In genomic region chr18:47929681-47930085, GRCh38 we compare ENCODE assay signal across 8 cellular contexts. TPM values are rescaled to one million over a fixed set of nuclear protein-coding genes. Genes with fewer than 3 reads are reported as not detected.
A peak's percentile ranks its signal among the peaks of the same experiment; 100 is the strongest.
DNase-seq lines count a peak whose midpoint lies in the region; ATAC-seq, FAIRE-seq and TF ChIP-seq lines count a peak whose summit lies in the region.

No MANE protein-coding gene starts in this region.

- no peaks in the 10 kb centered on the region for H3K9me3 ChIP-seq in endothelial cell of umbilical vein (replicated peaks; ENCODE audit: control insufficient read depth, insufficient read depth, low read length)

- peak overlapping the region; percentile 82 to 94 (median 88) for H3K4me3 Mint-ChIP-seq in naive thymus-derived CD8-positive, alpha-beta T cell

- H2AFZ ChIP-seq in endothelial cell of umbilical vein (ENCODE audit: low read depth, low read length), result peak overlapping the region; percentile 12

- H3K9ac ChIP-seq in endothelial cell of umbilical vein (replicated peaks; ENCODE audit: extremely low read depth, insufficient read depth, low read length), result peak overlapping the region; percentile 81

- no peak for TF ChIP-seq CTCF in endothelial cell of umbilical vein (IDR thresholded peaks at IDR 0.05; ENCODE audit: extremely low read depth in 1 of 2, insufficient read depth in 1 of 2, low read depth in 1 of 2, low read length in 2 of 2)
- TF ChIP-seq CTCF in GM13977 (IDR thresholded peaks at IDR 0.05; ENCODE audit: extremely low read depth, insufficient read depth, missing control alignments), result no peak

- FAIRE-seq in endothelial cell of umbilical vein (lab: Jason Lieb, UNC), result peak; percentile 62

- H3K27me3 ChIP-seq in endothelial cell of umbilical vein (ENCODE audit: control insufficient read depth in 2 of 2, insufficient read depth in 2 of 2, low read length in 2 of 2), result peaks cover 6 to 15% of the 10 kb centered on the region in 2 experiments

- peaks cover 40 to 60% (median 56%) of the 10 kb centered on the region in 4 donors for H3K4me1 Mint-ChIP-seq in naive thymus-derived CD8-positive, alpha-beta T cell

- no peaks in the 10 kb centered on the region for H3K9me1 ChIP-seq in endothelial cell of umbilical vein (replicated peaks; ENCODE audit: control insufficient read depth, extremely low read depth, insufficient read depth, low read length)

- dilution Hi-C loops in endothelial cell of umbilical vein (cut with MboI; ENCODE audit: extremely low pct_ligation_motif_present, low sequenced_read_pairs), result no loop called here

- no peaks in the 10 kb centered on the region for H3K36me3 ChIP-seq in endothelial cell of umbilical vein (ENCODE audit: control insufficient read depth in 2 of 2, extremely low read depth in 1 of 2, insufficient read depth in 2 of 2, low read length in 2 of 2)

- H3K4me1 ChIP-seq in endothelial cell of umbilical vein (ENCODE audit: control insufficient read depth, extremely low read depth, insufficient read depth, low read length), result peaks cover 18% of the 10 kb centered on the region

- no peak for ATAC-seq in naive thymus-derived CD8-positive, alpha-beta T cell
- no peak for ATAC-seq in HG02610 (IDR thresholded peaks at IDR 0.05; ENCODE audit: unreplicated experiment)
- no peak for ATAC-seq in GM18861 (IDR thresholded peaks at IDR 0.05; ENCODE audit: unreplicated experiment)

- POLR2A ChIA-PET in endothelial cell of umbilical vein (lab: Charles Lee), result interaction anchor here (1.7 kb wide), 1 partner anchor 10 kb away, joined by 4 read pairs; no protein-coding TSS in a partner anchor
- POLR2A ChIA-PET in naive thymus-derived CD8-positive, alpha-beta T cell (lab: Charles Lee), result interaction anchor here (0.7 to 2.8 kb wide), 14 partner anchors 9 to 78 kb away, joined by 3 to 36 read pairs (median 7); no protein-coding TSS in a partner anchor

- H3K27ac Mint-ChIP-seq in naive thymus-derived CD8-positive, alpha-beta T cell, result peak overlapping the region; percentile 56 to 93 (median 90)

- H4K20me1 ChIP-seq in endothelial cell of umbilical vein (replicated peaks; ENCODE audit: control insufficient read depth, extremely low read depth, insufficient read depth, low read length), result peaks cover 14% of the 10 kb centered on the region

- intact Hi-C loops in endothelial cell of umbilical vein (cut with micrococcal nuclease), result loop anchor here (2.0 to 10.0 kb wide), 3 partner anchors 31 to 615 kb away; no protein-coding TSS in a partner anchor

- CTCF ChIA-PET in endothelial cell of umbilical vein (lab: Charles Lee), result interaction anchor here (0.8 to 2.3 kb wide), 7 partner anchors 30 to 157 kb away, joined by 3 to 10 read pairs (median 3); no protein-coding TSS in a partner anchor

- H3K4me3 ChIP-seq in endothelial cell of umbilical vein (replicated peaks in 1 of 3; ENCODE audit: insufficient read depth in 1 of 3, low read depth in 1 of 3, low read length in 3 of 3), result peak overlapping the region; percentile 75 to 99 (median 82)

- in situ Hi-C loops in GM13977 (cut with MboI; ENCODE audit: low pct_unique_long_range_greater_than_20kb, low sequenced_read_pairs, unreplicated experiment), result no loop called here

- H3K27me3 Mint-ChIP-seq in naive thymus-derived CD8-positive, alpha-beta T cell, result no peaks in the 10 kb centered on the region

- no peaks in the 10 kb centered on the region for H3K36me3 Mint-ChIP-seq in naive thymus-derived CD8-positive, alpha-beta T cell

- H3K79me2 ChIP-seq in endothelial cell of umbilical vein (ENCODE audit: control insufficient read depth, insufficient read depth, low read length), result peaks cover 55% of the 10 kb centered on the region

- no TSS peak for BruUV-seq in endothelial cell of umbilical vein (replicated peaks; lab: Mats Ljungman, UMichigan)

- DNase-seq in activated T-cell treated with anti-CD3 and anti-CD28 coated beads for 4 hours (peak; percentile 14), RKO (ENCODE audit: low spot score) (peak; percentile 58), endothelial cell of umbilical vein (ENCODE audit: low read depth, low spot score) (no peak), GM13977 (ENCODE audit: low spot score) (no peak)
- DNase-seq in activated T-cell treated with anti-CD3 and anti-CD28 coated beads, Interleukin-2, amount 50 U/mL, for 48 hours, result no peak
- peak in 1 of 10 donors; percentile 2 for DNase-seq in naive thymus-derived CD8-positive, alpha-beta T cell

- no peaks in the 10 kb centered on the region for H3K9me3 Mint-ChIP-seq in naive thymus-derived CD8-positive, alpha-beta T cell

- peak overlapping the region; percentile 98 for H3K4me2 ChIP-seq in endothelial cell of umbilical vein (ENCODE audit: insufficient read depth, low read length)

- TF ChIP-seq POLR2A in endothelial cell of umbilical vein (IDR thresholded peaks at IDR 0.05; ENCODE audit: low read depth, low read length), result peak; percentile 35

- H3K27ac ChIP-seq in endothelial cell of umbilical vein (ENCODE audit: insufficient read depth, low read depth, low read length), result peak overlapping the region; percentile 51

TF ChIP-seq in endothelial cell of umbilical vein, 7 proteins besides CTCF, POLR2A, EP300 and RAD21:
- TF ChIP-seq EZH2 (IDR thresholded peaks at IDR 0.05; ENCODE audit: borderline replicate concordance, low read depth, low read length, severe bottlenecking) (no peak), MAX (IDR thresholded peaks at IDR 0.05; ENCODE audit: insufficient read depth, insufficient read length) (no peak), JUN (IDR thresholded peaks at IDR 0.05; ENCODE audit: borderline replicate concordance, insufficient read depth, insufficient read length, low read depth) (no peak), GATA2 (IDR thresholded peaks at IDR 0.05; ENCODE audit: insufficient read depth, insufficient read length, low read depth, low read length) (no peak), MYC (IDR thresholded peaks at IDR 0.05; ENCODE audit: low read depth, low read length) (no peak), FOS (IDR thresholded peaks at IDR 0.05; ENCODE audit: borderline replicate concordance, insufficient read depth, low read length) (no peak), POLR2AphosphoS5 (IDR thresholded peaks at IDR 0.05; ENCODE audit: insufficient read depth, low read depth, low read length) (no peak)

RNA-seq across cellular contexts. Expression of gene SMAD2, which starts 0.8 kb away (rescaled TPM):
- 110 and 123 TPM in 2 replicates for total RNA-seq in endothelial cell of umbilical vein
- polyA plus RNA-seq in endothelial cell of umbilical vein, result 33.0 and 40.3 TPM in 2 replicates
- 50.0 and 52.2 TPM in 2 replicates for polyA plus RNA-seq in endothelial cell of umbilical vein (2011; cell fraction: cytosol; rRNA removed)
- polyA plus RNA-seq in endothelial cell of umbilical vein (2011; cell fraction: nucleus; rRNA removed), result 45.9 and 52.3 TPM in 2 replicates
- polyA plus RNA-seq in endothelial cell of umbilical vein (2012), result 63.9 and 77.6 TPM in 2 replicates
- 96.1 and 114 TPM in 2 replicates for polyA minus RNA-seq in endothelial cell of umbilical vein
- 154 TPM for polyA minus RNA-seq in endothelial cell of umbilical vein (2011; cell fraction: cytosol; rRNA and poly(A)+ RNA removed)
- polyA minus RNA-seq in endothelial cell of umbilical vein (2011; cell fraction: nucleus; rRNA and poly(A)+ RNA removed), result 70.3 and 121 TPM in 2 replicates
- total RNA-seq in naive thymus-derived CD8-positive, alpha-beta T cell, result 100 to 1,000 TPM; 137 to 151 TPM
- 100 to 1,000 TPM in 1 of 3 donors, 10 to 100 TPM in 2; 78.2 to 116 (median 89.6) TPM for polyA plus RNA-seq in naive thymus-derived CD8-positive, alpha-beta T cell

Comparison
In these comparisons a context has a peak if more than half of its experiments do, and no peak if none do; other contexts are left out.
1. DNase-seq: peak in activated T-cell treated with anti-CD3 and anti-CD28 coated beads for 4 hours (single experiment) and RKO (single experiment); none in activated T-cell treated with anti-CD3 and anti-CD28 coated beads, Interleukin-2, amount 50 U/mL, for 48 hours (0 of 2), endothelial cell of umbilical vein (single experiment) and GM13977 (single experiment).